In genomic region chr1:205669341-205670142, GRCh38 we compare ENCODE assay signal across 1 cellular context.
TF ChIP-seq lines count a peak whose summit lies in the region.

No MANE protein-coding gene starts in this region.

TF ChIP-seq in K562, 482 proteins besides CTCF, POLR2A, EP300 and RAD21 (continued from another document):
- TF ChIP-seq VEZF1 (CRISPR knock-in tag; IDR thresholded peaks at IDR 0.05) = peak; percentile 46; the same call in 1 of the 2 replicates
- TF ChIP-seq KAT7 (CRISPR knock-in tag; IDR thresholded peaks at IDR 0.05; ENCODE audit: borderline replicate concordance) = 0 out of 2 replicates have a peak, but pooled peaks have one; percentile 63
